Comparison of ENCODE assay signal across 1 cellular context in genomic region chr21:33069243-33069642, GRCh38.
TF ChIP-seq lines count a peak whose summit lies in the region.

No MANE protein-coding gene starts in this region.

TF ChIP-seq in GM23338, 12 proteins besides CTCF, POLR2A, EP300 and RAD21 (continued from another document):
- TF ChIP-seq CREB1 (CRISPR knock-in tag; IDR thresholded peaks at IDR 0.05; ENCODE audit: low read depth) (no peak), EZH2phosphoT487 (IDR thresholded peaks at IDR 0.05; ENCODE audit: unreplicated experiment) (no peak), NANOG (IDR thresholded peaks at IDR 0.05; ENCODE audit: borderline replicate concordance) (no peak), ZNF114 (CRISPR knock-in tag; IDR thresholded peaks at IDR 0.05) (no peak)
